In genomic region chr17:67615736-67616135, GRCh38 we compare ENCODE assay signal across 15 cellular contexts.
"Had no signal": no experiment of that assay in that cellular context is flagged by ENCODE, and none has a peak within 500 bp of the region (broad histone marks: within the 10 kb centered on the region; RNA-seq: fewer than 3 reads in every experiment).

No MANE protein-coding gene starts in this region.

- FAIRE-seq: bronchial epithelial cell had no signal

- H3K4me3 ChIP-seq: coronary artery, gastroesophageal sphincter, neural progenitor cell, skin epidermis, transverse colon had no signal

- H3K27me3 ChIP-seq: gastroesophageal sphincter, neural progenitor cell, transverse colon had no signal

- DNase-seq: activated B cell treated with CpG ODN at 0.5 μM for 24 hours; activated CD4-positive, alpha-beta T cell treated with anti-CD3 and anti-CD28 coated beads, Interleukin-2, amount 10 ng/mL, durations not matched to agents 24 days and 14 days; activated effector memory CD4-positive, alpha-beta T cell treated with Interleukin-2 at 50 U/mL for 16 hours; activated T-cell treated with anti-CD3 and anti-CD28 coated beads, Interleukin-2, amount 50 U/mL, for 1 hour; effector memory CD4-positive, alpha-beta T cell; kidney glomerular epithelial cell; SK-N-SH; transverse colon had no signal

- H3K36me3 ChIP-seq: gastroesophageal sphincter, neural progenitor cell, transverse colon had no signal

- H3K4me1 ChIP-seq: neural progenitor cell, parathyroid adenoma, transverse colon had no signal

- H3K9me3 ChIP-seq: gastroesophageal sphincter, SK-N-SH, transverse colon had no signal

- H3K27ac ChIP-seq: coronary artery, epithelial cell of prostate, gastroesophageal sphincter, neural progenitor cell, parathyroid adenoma, transverse colon had no signal
